In the genomic region with DNA sequence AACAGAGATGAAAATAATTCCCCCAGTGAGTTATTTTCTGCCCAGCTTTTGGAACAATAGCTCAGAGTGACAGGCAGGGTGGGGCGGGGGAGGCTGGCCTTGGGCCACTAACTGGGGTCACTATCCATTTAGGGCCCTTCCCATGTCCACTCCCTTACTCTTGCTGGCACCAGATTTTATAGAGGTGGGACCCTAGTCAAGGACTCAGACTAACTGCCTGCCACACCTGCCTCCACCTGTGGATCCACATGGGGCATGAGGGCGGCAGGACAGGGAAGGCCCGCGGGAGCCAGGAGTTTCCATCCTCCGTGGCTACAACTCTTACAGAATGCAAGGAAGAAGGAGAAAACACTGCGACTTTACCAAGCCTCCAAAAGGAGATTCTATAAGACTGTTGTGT, we compare ENCODE assay signal across 21 cellular contexts.
"Had no signal": no experiment of that assay in that cellular context is flagged by ENCODE, and none has a peak within 500 bp of the region (broad histone marks: within the 10 kb centered on the region; RNA-seq: fewer than 3 reads in every experiment).

No MANE protein-coding gene starts in this region.

- H3K9me3 Mint-ChIP-seq: activated B cell treated with CpG ODN at 0.5 μM for 24 hours; activated CD8-positive, alpha-beta T cell treated with anti-CD3 and anti-CD28 coated beads for 36 hours; activated naive CD8-positive, alpha-beta T cell treated with anti-CD3 and anti-CD28 coated beads, Interleukin-2, amount 10 ng/mL, durations not matched to agents 7 days and 5 days; nephron progenitor cell had no signal

- ATAC-seq: lower lobe of right lung had no signal

- H3K9me3 ChIP-seq: lower lobe of right lung, stomach, testis, upper lobe of left lung had no signal

- H3K27ac Mint-ChIP-seq: activated B cell treated with CpG ODN at 0.5 μM for 24 hours; activated CD8-positive, alpha-beta T cell treated with anti-CD3 and anti-CD28 coated beads for 36 hours; activated naive CD8-positive, alpha-beta T cell treated with anti-CD3 and anti-CD28 coated beads, Interleukin-2, amount 10 ng/mL, durations not matched to agents 7 days and 5 days; nephron progenitor cell had no signal

- H3K4me3 ChIP-seq: lower lobe of right lung, stomach, testis, upper lobe of left lung had no signal

- H3K36me3 ChIP-seq: lower lobe of right lung, stomach, upper lobe of left lung had no signal

- H3K27me3 Mint-ChIP-seq: activated naive CD8-positive, alpha-beta T cell treated with anti-CD3 and anti-CD28 coated beads, Interleukin-2, amount 10 ng/mL, durations not matched to agents 7 days and 5 days had no signal

- H3K27me3 ChIP-seq: testis, upper lobe of left lung had no signal

- H3K27ac ChIP-seq: lower lobe of right lung, stomach, testis, upper lobe of left lung had no signal

- H3K4me1 ChIP-seq: testis had no signal

- H3K4me1 Mint-ChIP-seq: nephron progenitor cell had no signal

- DNase-seq: activated B cell treated with CpG ODN at 0.5 μM for 24 hours; activated CD4-positive, alpha-beta T cell treated with anti-CD3 and anti-CD28 coated beads for 4 hours; activated CD8-positive, alpha-beta T cell treated with anti-CD3 and anti-CD28 coated beads for 36 hours; activated naive CD8-positive, alpha-beta T cell treated with anti-CD3 and anti-CD28 coated beads, Interleukin-2, amount 10 ng/mL, durations not matched to agents 7 days and 5 days; activated T-cell treated with anti-CD3 and anti-CD28 coated beads, Interleukin-2, amount 50 U/mL, for 48 hours; amygdala; erythroblast; foreskin melanocyte; hypothalamus; islet precursor cell; lower lobe of right lung; nephron progenitor cell; nucleus accumbens; posterior cingulate gyrus; stimulated activated CD4-positive, alpha-beta T cell treated with anti-CD3 and anti-CD28 coated beads, Interleukin-12 subunit alpha, Interleukin-12 subunit beta, amount 100 ng/mL, for 4 hours; stimulated activated CD4-positive, alpha-beta T cell treated with anti-CD3 and anti-CD28 coated beads, Interleukin-1b, Interleukin-23, amount 100 ng/mL, for 48 hours; stimulated activated CD8-positive, alpha-beta memory T cell treated with anti-CD3 and anti-CD28 coated beads, Interleukin-4, amount 100 ng/mL, for 48 hours; stomach; T-helper 9 cell; testis; upper lobe of left lung had no signal

- H3K4me3 Mint-ChIP-seq: activated B cell treated with CpG ODN at 0.5 μM for 24 hours; activated CD8-positive, alpha-beta T cell treated with anti-CD3 and anti-CD28 coated beads for 36 hours; activated naive CD8-positive, alpha-beta T cell treated with anti-CD3 and anti-CD28 coated beads, Interleukin-2, amount 10 ng/mL, durations not matched to agents 7 days and 5 days; nephron progenitor cell had no signal
